ENCODE assay signal across 9 cellular contexts in the genomic region with DNA sequence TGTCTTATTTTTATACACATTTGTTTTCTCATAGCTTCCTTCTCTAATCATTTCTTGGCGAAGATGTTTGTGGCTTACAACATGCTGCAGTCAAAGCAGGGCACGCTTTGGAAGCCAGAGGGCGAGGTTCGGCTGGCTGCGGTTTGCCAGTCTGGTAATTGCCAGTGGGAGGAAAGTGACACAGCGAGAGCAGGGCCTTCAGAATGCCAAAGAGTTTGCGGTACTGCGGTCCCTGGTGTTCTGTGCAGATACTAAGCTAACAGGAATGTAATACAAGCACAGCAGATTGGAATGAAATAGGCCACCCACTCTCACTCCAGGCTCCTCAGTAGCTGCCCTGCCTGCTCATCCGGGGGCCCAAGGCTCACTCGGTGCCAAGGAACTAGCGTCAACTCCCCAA.
DNase-seq lines count a peak whose midpoint lies in the region; ATAC-seq and FAIRE-seq lines count a peak whose summit lies in the region.
"Had no signal": no experiment of that assay in that cellular context is flagged by ENCODE, and none has a peak within 500 bp of the region (broad histone marks: within the 10 kb centered on the region; RNA-seq: fewer than 3 reads in every experiment).

No MANE protein-coding gene starts in this region.

- H3K4me1 Mint-ChIP-seq in stimulated activated naive CD8-positive, alpha-beta T cell treated with anti-CD3 and anti-CD28 coated beads, Interleukin-15, amount 100 ng/mL, for 72 hours = no peaks in the 10 kb centered on the region

- peak overlapping the region in 1 of 2 donors; percentile 29 for H3K27ac Mint-ChIP-seq in stimulated activated naive CD8-positive, alpha-beta T cell treated with anti-CD3 and anti-CD28 coated beads, Interleukin-15, amount 100 ng/mL, for 72 hours

- peak; percentile 54 for FAIRE-seq in HTR-8/SVneo (lab: Jason Lieb, UNC)
- FAIRE-seq: endometrium had no signal

- H3K27me3 Mint-ChIP-seq in stimulated activated naive CD8-positive, alpha-beta T cell treated with anti-CD3 and anti-CD28 coated beads, Interleukin-15, amount 100 ng/mL, for 72 hours = no peaks in the 10 kb centered on the region

- H3K4me3 Mint-ChIP-seq in stimulated activated naive CD8-positive, alpha-beta T cell treated with anti-CD3 and anti-CD28 coated beads, Interleukin-15, amount 100 ng/mL, for 72 hours = no peak overlapping the region

- DNase-seq in HTR-8/SVneo (ENCODE audit: insufficient read length, low spot score) = peak; percentile 72
- DNase-seq in anterior cingulate cortex (lab: John Stamatoyannopoulos, UW) = peak in 42 of 58 donors; percentile 7 to 79 (median 32)
- peak; percentile 83 for DNase-seq in iris pigment epithelial cell (ENCODE audit: low read depth)
- DNase-seq in superior temporal gyrus (ENCODE audit: extremely low spot score) = peak; percentile 27
- no peak for DNase-seq in stimulated activated naive CD8-positive, alpha-beta T cell treated with anti-CD3 and anti-CD28 coated beads, Interleukin-15, amount 100 ng/mL, for 72 hours
- DNase-seq: H7 had no signal

- ATAC-seq in HG03469 (IDR thresholded peaks at IDR 0.05; ENCODE audit: unreplicated experiment) (no peak), HG03565 (IDR thresholded peaks at IDR 0.05; ENCODE audit: unreplicated experiment) (no peak)
- ATAC-seq in stimulated activated naive CD8-positive, alpha-beta T cell treated with anti-CD3 and anti-CD28 coated beads, Interleukin-15, amount 100 ng/mL, for 72 hours = no peak

- H3K9me3 Mint-ChIP-seq in stimulated activated naive CD8-positive, alpha-beta T cell treated with anti-CD3 and anti-CD28 coated beads, Interleukin-15, amount 100 ng/mL, for 72 hours = no peaks in the 10 kb centered on the region

Comparison
In these comparisons a context has a peak if more than half of its experiments do, and no peak if none do; other contexts are left out.
1. DNase-seq: peak in HTR-8/SVneo (single experiment), anterior cingulate cortex (42 of 58), iris pigment epithelial cell (single experiment) and superior temporal gyrus (single experiment); none in stimulated activated naive CD8-positive, alpha-beta T cell treated with anti-CD3 and anti-CD28 coated beads, Interleukin-15, amount 100 ng/mL, for 72 hours (0 of 2).